ENCODE assay signal across 25 cellular contexts in the genomic region with DNA sequence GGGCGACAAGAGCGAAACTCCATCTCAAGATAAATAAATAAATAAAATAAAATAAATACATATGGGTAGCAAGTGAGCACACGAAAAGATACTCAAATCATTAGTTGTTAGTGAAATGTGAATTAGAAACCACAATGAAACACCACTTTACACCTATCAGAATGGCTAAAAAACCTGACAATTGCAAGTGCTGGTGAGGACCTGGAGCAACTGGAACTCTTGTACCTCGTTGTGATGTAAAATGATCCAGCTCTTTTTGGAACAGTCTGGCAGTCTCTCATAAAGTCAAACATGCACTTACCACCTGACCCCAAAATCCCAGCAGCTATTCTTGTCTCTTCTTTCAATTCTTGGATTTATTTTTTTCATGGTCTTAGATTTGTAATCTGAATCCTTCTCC.
DNase-seq lines count a peak whose midpoint lies in the region; ATAC-seq, FAIRE-seq and TF ChIP-seq lines count a peak whose summit lies in the region.
"Had no signal": no experiment of that assay in that cellular context is flagged by ENCODE, and none has a peak within 500 bp of the region (broad histone marks: within the 10 kb centered on the region; RNA-seq: fewer than 3 reads in every experiment).

No MANE protein-coding gene starts in this region.

- H3K4me1 Mint-ChIP-seq in activated T-cell treated with anti-CD3 and anti-CD28 coated beads, Interleukin-2, amount 50 U/mL, for 24 hours (ENCODE audit: low read depth) = peaks cover 33% of the 10 kb centered on the region
- H3K4me1 Mint-ChIP-seq in CD4-positive, alpha-beta T cell (ENCODE audit: low read depth) = peaks cover 37% of the 10 kb centered on the region
- peaks cover 26 to 38% (median 33%) of the 10 kb centered on the region in 4 donors for H3K4me1 Mint-ChIP-seq in naive thymus-derived CD8-positive, alpha-beta T cell
- peaks cover 8% of the 10 kb centered on the region for H3K4me1 Mint-ChIP-seq in CD14-positive monocyte
- H3K4me1 Mint-ChIP-seq in H9 = peaks cover 22 to 23% of the 10 kb centered on the region in 2 experiments

- CTCF ChIA-PET in CD4-positive, alpha-beta T cell (lab: Charles Lee) = no interaction called here
- CTCF ChIA-PET in K562 (lab: Yijun Ruan, JAX; ENCODE audit: low intra/inter-chr PET ratio) = no interaction called here

- no peaks in the 10 kb centered on the region for H3K9me1 ChIP-seq in K562 (ENCODE audit: control insufficient read depth, insufficient read depth, low read length)

- no peak overlapping the region for H2BK15ac ChIP-seq in H9 (ENCODE audit: low read depth, low read length)

- TF ChIP-seq RAD21 in K562 (CRISPR knock-in tag; conservative IDR thresholded peaks at IDR 0.05 in 1 of 2, IDR thresholded peaks at IDR 0.05 in 1 of 2) = no peak

- no peak for TF ChIP-seq POLR2A in K562 (conservative IDR thresholded peaks at IDR 0.05)

- H3K79me2 ChIP-seq in K562 (ENCODE audit: control insufficient read depth, insufficient read depth, low read length) (no peaks in the 10 kb centered on the region), H9 (ENCODE audit: insufficient read depth, low read length) (no peaks in the 10 kb centered on the region)

- intact Hi-C loops in CD4-positive, alpha-beta T cell (cut with DNase I, micrococcal nuclease) = no loop called here
- intact Hi-C loops in K562 (cut with micrococcal nuclease) = no loop called here
- intact Hi-C loops in CD14-positive monocyte (cut with micrococcal nuclease) = no loop called here

- H3K27me3 ChIP-seq in CD4-positive, alpha-beta T cell (ENCODE audit: control insufficient read depth, insufficient read depth, low read length) = no peaks in the 10 kb centered on the region
- no peaks in the 10 kb centered on the region for H3K27me3 ChIP-seq in K562 (ENCODE audit: control insufficient read depth in 2 of 2, insufficient read depth in 2 of 2, low read length in 2 of 2)
- no peaks in the 10 kb centered on the region for H3K27me3 ChIP-seq in H9 (ENCODE audit: insufficient read depth, low read length)
- H3K27me3 ChIP-seq: BLaER1, SJSA1 had no signal

- TF ChIP-seq EP300 in K562 (IDR thresholded peaks at IDR 0.05; ENCODE audit: low read length) = no peak

- H4K91ac ChIP-seq in H9 (ENCODE audit: insufficient read length, low read depth, low read length) = no peak overlapping the region

- no peaks in the 10 kb centered on the region for H3K9me3 Mint-ChIP-seq in activated T-cell treated with anti-CD3 and anti-CD28 coated beads, Interleukin-2, amount 50 U/mL, for 24 hours
- no peaks in the 10 kb centered on the region for H3K9me3 Mint-ChIP-seq in CD4-positive, alpha-beta T cell
- H3K9me3 Mint-ChIP-seq in naive thymus-derived CD8-positive, alpha-beta T cell = peaks cover 0 to 2% (median 0%) of the 10 kb centered on the region in 9 donors
- H3K9me3 Mint-ChIP-seq in CD14-positive monocyte (peaks cover 0 to 2% (median 0%) of the 10 kb centered on the region in 7 donors), H9 (peaks cover 0 to 5% of the 10 kb centered on the region in 2 experiments; a peak in 2 of 5 replicates)
- H3K9me3 Mint-ChIP-seq: IgD-negative memory B cell had no signal

- H3K36me3 Mint-ChIP-seq in activated T-cell treated with anti-CD3 and anti-CD28 coated beads, Interleukin-2, amount 50 U/mL, for 24 hours (ENCODE audit: low read depth) = peaks cover 77% of the 10 kb centered on the region
- peaks cover 76% of the 10 kb centered on the region for H3K36me3 Mint-ChIP-seq in CD4-positive, alpha-beta T cell (ENCODE audit: low read depth)
- H3K36me3 Mint-ChIP-seq in naive thymus-derived CD8-positive, alpha-beta T cell = peaks cover 19 to 79% (median 30%) of the 10 kb centered on the region in 3 donors
- H3K36me3 Mint-ChIP-seq in CD14-positive monocyte (peaks cover 73 to 91% of the 10 kb centered on the region in 2 donors), H9 (ENCODE audit: insufficient read depth in 1 of 3, low read depth in 3 of 3) (peaks cover 3 to 11% (median 10%) of the 10 kb centered on the region in 3 experiments; a peak in 4 of 7 replicates)

- no peak overlapping the region for H3K4ac ChIP-seq in H9 (ENCODE audit: low read depth, low read length)

- TF ChIP-seq CTCF in CD4-positive, alpha-beta T cell (IDR thresholded peaks at IDR 0.05) = no peak
- TF ChIP-seq CTCF in K562 (IDR thresholded peaks at IDR 0.05 in 2 of 3, conservative IDR thresholded peaks at IDR 0.05 in 1 of 3; ENCODE audit: insufficient read depth in 2 of 3, low read depth in 1 of 3, low read length in 3 of 3) = no peak
- TF ChIP-seq CTCF in CD14-positive monocyte (IDR thresholded peaks at IDR 0.05) = no peak
- TF ChIP-seq CTCF in H9 (conservative IDR thresholded peaks at IDR 0.05) = no peak

- no peak overlapping the region for H3T11ph ChIP-seq in H9 (ENCODE audit: low read length)

- no peaks in the 10 kb centered on the region for H3K79me1 ChIP-seq in H9 (ENCODE audit: insufficient read depth, low read depth, low read length, poor library complexity, severe bottlenecking)

- H2BK120ac ChIP-seq in H9 (ENCODE audit: low read depth, low read length, poor library complexity, severe bottlenecking) = no peak overlapping the region

- H3K4me2 ChIP-seq in K562 (ENCODE audit: insufficient read depth, low read length) (no peak overlapping the region), H9 (ENCODE audit: insufficient read depth, insufficient read length, low read length) (no peak overlapping the region)
- H3K4me2 ChIP-seq: BLaER1 had no signal

- FAIRE-seq in K562 (lab: Jason Lieb, UNC) = no peak
- FAIRE-seq: G401.6, H1 had no signal

- H3K36me3 ChIP-seq in K562 (ENCODE audit: control insufficient read depth, insufficient read depth, low read length) = no peaks in the 10 kb centered on the region

- H4K5ac ChIP-seq in H9 (ENCODE audit: insufficient read length, low read depth, low read length) = no peak overlapping the region

- no peaks in the 10 kb centered on the region for H3K23me2 ChIP-seq in H9 (ENCODE audit: insufficient read length, low read depth, low read length, poor library complexity, severe bottlenecking)

- no peak overlapping the region for H2BK5ac ChIP-seq in H9 (ENCODE audit: insufficient read length, low read length)

- POLR2A ChIA-PET in CD4-positive, alpha-beta T cell (lab: Charles Lee) = interaction anchor here (1.3 kb wide), 1 partner anchor 17 kb away, joined by 4 read pairs; no protein-coding TSS in a partner anchor
- POLR2A ChIA-PET in K562 (lab: Yijun Ruan, JAX) = interaction anchor here (1.0 kb wide), 1 partner anchor 16 kb away, joined by 3 read pairs; no protein-coding TSS in a partner anchor
- POLR2A ChIA-PET in naive thymus-derived CD8-positive, alpha-beta T cell (lab: Charles Lee) = no interaction called here

- no peak for ATAC-seq in CD4-positive, alpha-beta T cell (ENCODE audit: poor library complexity)
- no peak for ATAC-seq in K562
- ATAC-seq in naive thymus-derived CD8-positive, alpha-beta T cell = no peak
- no peak for ATAC-seq in activated CD4-positive, CD25-positive, alpha-beta regulatory T cell treated with anti-CD3 and anti-CD28 coated beads, Interleukin-2, amount 50 U/mL, for 24 hours
- ATAC-seq: HCT116 had no signal

- no peak overlapping the region for H3K27ac ChIP-seq in CD4-positive, alpha-beta T cell (ENCODE audit: low read depth, low read length)
- H3K27ac ChIP-seq in K562 (ENCODE audit: extremely low read depth, low read depth, low read length) (no peak overlapping the region), H9 (ENCODE audit: insufficient read length, low read depth, low read length) (no peak overlapping the region)
- H3K27ac ChIP-seq: BLaER1, SJSA1 had no signal

- H2BK12ac ChIP-seq in H9 (ENCODE audit: insufficient read length, low read depth, low read length) = no peak overlapping the region

- no peak overlapping the region for H3K4me3 Mint-ChIP-seq in activated T-cell treated with anti-CD3 and anti-CD28 coated beads, Interleukin-2, amount 50 U/mL, for 24 hours
- no peak overlapping the region for H3K4me3 Mint-ChIP-seq in CD4-positive, alpha-beta T cell
- H3K4me3 Mint-ChIP-seq in naive thymus-derived CD8-positive, alpha-beta T cell = peak overlapping the region in 1 of 10 donors; percentile 62
- H3K4me3 Mint-ChIP-seq in CD14-positive monocyte (no peak overlapping the region), H9 (no peak overlapping the region)
- H3K4me3 Mint-ChIP-seq: CD4-positive, alpha-beta memory T cell; IgD-negative memory B cell had no signal

- no peak for DNase-seq in activated T-cell treated with anti-CD3 and anti-CD28 coated beads, Interleukin-2, amount 50 U/mL, for 24 hours
- DNase-seq in activated T-cell treated with anti-CD3 and anti-CD28 coated beads for 4 hours (no peak), K562 (ENCODE audit: extremely low read depth in 1 of 4, low spot score in 3 of 4) (no peak), CD14-positive monocyte (ENCODE audit: low spot score) (no peak), H9 (no peak)
- DNase-seq in CD4-positive, alpha-beta T cell = no peak
- DNase-seq in naive thymus-derived CD8-positive, alpha-beta T cell = no peak
- DNase-seq: 8988T; Caco-2; CD4-positive, alpha-beta memory T cell; NCI-H1048; NCI-H1417; NCI-H1694 treated with DMSO at 0.1 percent for 48 hours; NCI-H2081; NCI-H2227 treated with DMSO at 0.1 percent for 48 hours; NCI-H69; Right ventricle myocardium superior; RPMI8226 had no signal

- BruUV-seq in K562 (replicated peaks; lab: Mats Ljungman, UMichigan) = no TSS peak

- no peak overlapping the region for H3K56ac ChIP-seq in H9 (ENCODE audit: insufficient read length, low read depth, low read length)

- H3K27me3 Mint-ChIP-seq in activated T-cell treated with anti-CD3 and anti-CD28 coated beads, Interleukin-2, amount 50 U/mL, for 24 hours = no peaks in the 10 kb centered on the region
- no peaks in the 10 kb centered on the region for H3K27me3 Mint-ChIP-seq in CD4-positive, alpha-beta T cell
- H3K27me3 Mint-ChIP-seq in naive thymus-derived CD8-positive, alpha-beta T cell = no peaks in the 10 kb centered on the region
- H3K27me3 Mint-ChIP-seq in CD14-positive monocyte (ENCODE audit: low read depth in 3 of 3) = no peaks in the 10 kb centered on the region
- H3K27me3 Mint-ChIP-seq in H9 (ENCODE audit: low read depth) = no peaks in the 10 kb centered on the region
- H3K27me3 Mint-ChIP-seq: CD4-positive, alpha-beta memory T cell; IgD-negative memory B cell had no signal

- no peak overlapping the region for H2AK5ac ChIP-seq in H9 (ENCODE audit: insufficient read length, low read length)

- no peak overlapping the region for H3K18ac ChIP-seq in H9 (ENCODE audit: insufficient read length, low read depth, low read length)

- no peak overlapping the region for H2BK20ac ChIP-seq in H9 (ENCODE audit: low read depth, low read length, poor library complexity, severe bottlenecking)

- no peak overlapping the region for H4K8ac ChIP-seq in H9 (replicated peaks; ENCODE audit: insufficient read length, low read depth, low read length)

- H4K20me1 ChIP-seq in K562 (replicated peaks; ENCODE audit: control insufficient read depth, insufficient read depth, low read length) (no peaks in the 10 kb centered on the region), H9 (ENCODE audit: control insufficient read depth, insufficient read depth, insufficient read length) (no peaks in the 10 kb centered on the region)

- H3K9ac ChIP-seq in K562 (ENCODE audit: insufficient read depth in 1 of 2, low read depth in 2 of 2, low read length in 2 of 2) = no peak overlapping the region
- no peak overlapping the region for H3K9ac ChIP-seq in H9 (ENCODE audit: extremely low read depth, insufficient read length, low read length)
- H3K9ac ChIP-seq: BLaER1 had no signal

- 49% methylated on average over 4 of the region's 4 CpGs for WGBS in K562 (ENCODE audit: insufficient coverage, low coverage, missing lambda C conversion rate)
- no CpG with 5 or more reads among the region's 4 CpGs for WGBS in H9 (ENCODE audit: extremely low coverage, insufficient read length, low lambda C conversion rate)

- in situ Hi-C loops in K562 (cut with MboI) = no loop called here

- no peak overlapping the region for H3K4me3 ChIP-seq in K562
- H3K4me3 ChIP-seq: BLaER1, SJSA1 had no signal

- H2AFZ ChIP-seq in K562 (ENCODE audit: low read depth, low read length) (no peak overlapping the region), H9 (ENCODE audit: low read length) (no peak overlapping the region)

- H3K9me3 ChIP-seq in CD4-positive, alpha-beta T cell (ENCODE audit: control insufficient read depth, low read length) = no peaks in the 10 kb centered on the region
- H3K9me3 ChIP-seq in K562 (replicated peaks; ENCODE audit: control insufficient read depth, insufficient read depth, low read depth, low read length) (0 out of 2 replicates have a peak, but pooled peaks cover 1% of the 10 kb centered on the region), H9 (ENCODE audit: control insufficient read depth, low read depth, low read length) (no peaks in the 10 kb centered on the region)
- H3K9me3 ChIP-seq: BLaER1, Caco-2, SJSA1 had no signal

- no peak overlapping the region for H3K23ac ChIP-seq in H9 (ENCODE audit: insufficient read length, low read depth, low read length)

- peak overlapping the region; percentile 74 for H3K27ac Mint-ChIP-seq in activated T-cell treated with anti-CD3 and anti-CD28 coated beads, Interleukin-2, amount 50 U/mL, for 24 hours
- peak overlapping the region; percentile 52 for H3K27ac Mint-ChIP-seq in CD4-positive, alpha-beta T cell
- peak overlapping the region in 9 of 10 donors; percentile 10 to 75 (median 34) for H3K27ac Mint-ChIP-seq in naive thymus-derived CD8-positive, alpha-beta T cell
- H3K27ac Mint-ChIP-seq in CD14-positive monocyte (peak overlapping the region in 1 of 7 donors; percentile 16), H9 (no peak overlapping the region)
- H3K27ac Mint-ChIP-seq: IgD-negative memory B cell had no signal

- no peak overlapping the region for H3K14ac ChIP-seq in H9 (ENCODE audit: insufficient read depth, low read length)

- H3K4me1 ChIP-seq in K562 (replicated peaks in 1 of 2; ENCODE audit: control insufficient read depth in 2 of 2, insufficient read depth in 2 of 2, low read length in 2 of 2) (no peaks in the 10 kb centered on the region; a peak in 2 of 5 replicates), H9 (ENCODE audit: insufficient read depth, low read length) (no peaks in the 10 kb centered on the region; the same call in 1 of the 2 replicates)
- H3K4me1 ChIP-seq: BLaER1, SJSA1 had no signal

Comparison
In these comparisons a context has a peak if more than half of its experiments do, and no peak if none do; other contexts are left out.
1. H3K27ac Mint-ChIP-seq: peak in activated T-cell treated with anti-CD3 and anti-CD28 coated beads, Interleukin-2, amount 50 U/mL, for 24 hours (single experiment), CD4-positive, alpha-beta T cell (single experiment) and naive thymus-derived CD8-positive, alpha-beta T cell (9 of 10); none in H9 (0 of 3).